ENCODE assay signal across 1 cellular context in the genomic region with DNA sequence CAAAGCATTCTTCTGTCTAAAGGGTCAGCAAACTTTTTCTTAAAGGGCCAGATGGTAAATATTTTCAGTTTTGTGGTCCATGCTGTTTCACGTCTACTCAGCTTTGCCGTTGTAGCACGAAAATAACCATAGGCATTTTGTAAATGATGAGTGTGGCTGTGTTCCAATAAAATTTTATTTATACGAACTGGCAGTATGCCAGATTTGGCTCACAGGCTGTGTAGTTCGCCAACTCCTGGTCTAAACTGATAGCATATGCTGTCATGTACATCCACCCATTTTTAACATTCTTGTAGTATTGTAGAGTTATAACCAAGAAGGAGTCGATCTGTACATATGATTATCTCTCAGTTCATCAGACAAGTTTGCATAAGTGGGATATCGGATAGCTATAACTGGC.
A peak's percentile ranks its signal among the peaks of the same experiment; 100 is the strongest.
TF ChIP-seq lines count a peak whose summit lies in the region.

No MANE protein-coding gene starts in this region.

TF ChIP-seq in K562, 482 proteins besides CTCF, POLR2A, EP300 and RAD21:
- TF ChIP-seq SMC3 (conservative IDR thresholded peaks at IDR 0.05; ENCODE audit: insufficient read depth, low read depth, low read length) (no peak), KAT2B (IDR thresholded peaks at IDR 0.05; ENCODE audit: low read depth, low read length) (no peak), NFIC (IDR thresholded peaks at IDR 0.05) (peak; percentile 92), HDAC8 (tag; IDR thresholded peaks at IDR 0.05) (no peak), NFIX (CRISPR knock-in tag; IDR thresholded peaks at IDR 0.05; ENCODE audit: low read depth) (peak; percentile 55), SIN3A (IDR thresholded peaks at IDR 0.05; ENCODE audit: borderline replicate concordance in 2 of 2, control insufficient read depth in 1 of 2, low read depth in 2 of 2, low read length in 2 of 2) (no peak), ZNF668 (CRISPR knock-in tag; IDR thresholded peaks at IDR 0.05) (no peak), ZBTB40 (IDR thresholded peaks at IDR 0.05) (peak; percentile 30; the same call in 1 of the 2 replicates), ZBTB40 (CRISPR knock-in tag; IDR thresholded peaks at IDR 0.05) (no peak), RBBP5 (IDR thresholded peaks at IDR 0.05; ENCODE audit: borderline replicate concordance, insufficient read depth, low read length, poor library complexity, severe bottlenecking) (no peak), HIVEP1 (CRISPR knock-in tag; IDR thresholded peaks at IDR 0.05) (no peak), ZEB2 (IDR thresholded peaks at IDR 0.05) (no peak), E2F4 (CRISPR knock-in tag; IDR thresholded peaks at IDR 0.05; ENCODE audit: low read depth) (no peak)
TF ChIP-seq in K562: peak in this region for 3.
